Comparison of ENCODE assay signal across 1 cellular context in genomic region chr13:114030666-114031610, GRCh38.
TF ChIP-seq lines count a peak whose summit lies in the region.

No MANE protein-coding gene starts in this region.

TF ChIP-seq in H1, 55 proteins besides CTCF, POLR2A, EP300 and RAD21:
- TF ChIP-seq CHD2 (IDR thresholded peaks at IDR 0.05; ENCODE audit: low read length) (no peak), SIX5 (IDR thresholded peaks at IDR 0.05; ENCODE audit: low read depth, low read length) (no peak), CBX8 (IDR thresholded peaks at IDR 0.05; ENCODE audit: borderline replicate concordance, low read depth, low read length) (no peak), HDAC6 (IDR thresholded peaks at IDR 0.05; ENCODE audit: low read depth, low read length) (no peak), RFX5 (IDR thresholded peaks at IDR 0.05; ENCODE audit: borderline replicate concordance, low read depth, low read length) (no peak), SP1 (IDR thresholded peaks at IDR 0.05; ENCODE audit: low read depth, low read length) (no peak), TEAD4 (IDR thresholded peaks at IDR 0.05; ENCODE audit: low read depth, low read length) (no peak), YY1 (IDR thresholded peaks at IDR 0.05; ENCODE audit: low read depth, low read length) (no peak), SAP30 (IDR thresholded peaks at IDR 0.05; ENCODE audit: insufficient read depth, insufficient replicate concordance, low read length) (no peak), CTBP2 (IDR thresholded peaks at IDR 0.05; ENCODE audit: borderline replicate concordance, insufficient read depth, insufficient read length, low read length) (no peak), KDM5A (IDR thresholded peaks at IDR 0.05; ENCODE audit: low read length) (no peak), SUZ12 (IDR thresholded peaks at IDR 0.05; ENCODE audit: low read length) (no peak), KDM1A (IDR thresholded peaks at IDR 0.05; ENCODE audit: borderline replicate concordance, low read length) (no peak), ASH2L (IDR thresholded peaks at IDR 0.05; ENCODE audit: low read length) (no peak), TAF7 (optimal IDR thresholded peaks at IDR 0.05; ENCODE audit: borderline replicate concordance, low read depth, low read length) (no peak)
